In genomic region chr20:40508821-40509220, GRCh38 we compare ENCODE assay signal across 21 cellular contexts.
"Had no signal": no experiment of that assay in that cellular context is flagged by ENCODE, and none has a peak within 500 bp of the region (broad histone marks: within the 10 kb centered on the region; RNA-seq: fewer than 3 reads in every experiment).

No MANE protein-coding gene starts in this region.

- DNase-seq: activated B cell treated with CpG ODN at 0.5 μM for 24 hours; activated CD4-positive, alpha-beta T cell treated with anti-CD3 and anti-CD28 coated beads for 36 hours; activated CD8-positive, alpha-beta memory T cell treated with anti-CD3 and anti-CD28 coated beads, Interleukin-2, amount 10 ng/mL, durations not matched to agents 7 days and 5 days; activated CD8-positive, alpha-beta T cell treated with anti-CD3 and anti-CD28 coated beads, Interleukin-2, amount 10 ng/mL, durations not matched to agents 7 days and 5 days; activated naive CD8-positive, alpha-beta T cell treated with anti-CD3 and anti-CD28 coated beads, Interleukin-2, amount 50 U/mL, for 24 hours; activated T-cell treated with anti-CD3 and anti-CD28 coated beads, Interleukin-2, amount 50 U/mL, for 48 hours; foreskin melanocyte; left ventricle myocardium inferior; natural killer cell; posterior cingulate gyrus; right cardiac atrium; spleen; stimulated activated naive CD4-positive, alpha-beta T cell treated with Interleukin-2 at 50 U/mL for 16 hours; T-helper 2 cell had no signal

- H3K9me3 Mint-ChIP-seq: activated B cell treated with CpG ODN at 0.5 μM for 24 hours; activated naive CD4-positive, alpha-beta T cell treated with anti-CD3 and anti-CD28 coated beads, Interleukin-2, amount 50 U/mL, for 24 hours; activated naive CD8-positive, alpha-beta T cell treated with anti-CD3 and anti-CD28 coated beads, Interleukin-2, amount 50 U/mL, for 24 hours; activated T-helper 2 cell treated with anti-CD3 and anti-CD28 coated beads, Interferon-gamma antibody, Interleukin-2, Interleukin-4, amounts not matched to agents 10 μg/mL and 5 μg/mL and 100 μg/mL, durations not matched to agents 14 hours and 24 hours and 36 hours; natural killer cell; neural progenitor cell had no signal

- H3K36me3 Mint-ChIP-seq: activated CD8-positive, alpha-beta memory T cell treated with anti-CD3 and anti-CD28 coated beads, Interleukin-2, amount 10 ng/mL, durations not matched to agents 7 days and 5 days; activated naive CD4-positive, alpha-beta T cell treated with anti-CD3 and anti-CD28 coated beads, Interleukin-2, amount 50 U/mL, for 24 hours; natural killer cell; neural progenitor cell had no signal

- H3K4me3 ChIP-seq: cardiac muscle cell, coronary artery, left ventricle myocardium inferior, lung, neural progenitor cell, spleen, tibial nerve had no signal

- H2AFZ ChIP-seq: neural progenitor cell had no signal

- ATAC-seq: activated CD4-positive, alpha-beta T cell treated with anti-CD3 and anti-CD28 coated beads for 36 hours; activated CD8-positive, alpha-beta memory T cell treated with anti-CD3 and anti-CD28 coated beads, Interleukin-2, amount 10 ng/mL, durations not matched to agents 7 days and 5 days; activated CD8-positive, alpha-beta T cell treated with anti-CD3 and anti-CD28 coated beads, Interleukin-2, amount 10 ng/mL, durations not matched to agents 7 days and 5 days; activated naive CD8-positive, alpha-beta T cell treated with anti-CD3 and anti-CD28 coated beads, Interleukin-2, amount 50 U/mL, for 24 hours; natural killer cell; right cardiac atrium had no signal

- H3K9me3 ChIP-seq: left ventricle myocardium inferior, spleen, tibial nerve had no signal

- H3K27me3 ChIP-seq: cardiac muscle cell, neural progenitor cell, spleen, tibial nerve had no signal

- H3K4me3 Mint-ChIP-seq: activated B cell treated with CpG ODN at 0.5 μM for 24 hours; activated CD4-positive, alpha-beta T cell treated with anti-CD3 and anti-CD28 coated beads for 36 hours; activated CD8-positive, alpha-beta memory T cell treated with anti-CD3 and anti-CD28 coated beads, Interleukin-2, amount 10 ng/mL, durations not matched to agents 7 days and 5 days; activated CD8-positive, alpha-beta T cell treated with anti-CD3 and anti-CD28 coated beads, Interleukin-2, amount 10 ng/mL, durations not matched to agents 7 days and 5 days; activated naive CD4-positive, alpha-beta T cell treated with anti-CD3 and anti-CD28 coated beads, Interleukin-2, amount 50 U/mL, for 24 hours; activated naive CD8-positive, alpha-beta T cell treated with anti-CD3 and anti-CD28 coated beads, Interleukin-2, amount 50 U/mL, for 24 hours; natural killer cell; neural progenitor cell had no signal

- H3K36me3 ChIP-seq: cardiac muscle cell, left ventricle myocardium inferior, neural progenitor cell, spleen, tibial nerve had no signal

- H3K4me1 ChIP-seq: left ventricle myocardium inferior had no signal

- H3K4me1 Mint-ChIP-seq: activated B cell treated with CpG ODN at 0.5 μM for 24 hours; activated CD4-positive, alpha-beta T cell treated with anti-CD3 and anti-CD28 coated beads for 36 hours; activated CD8-positive, alpha-beta memory T cell treated with anti-CD3 and anti-CD28 coated beads, Interleukin-2, amount 10 ng/mL, durations not matched to agents 7 days and 5 days; activated naive CD4-positive, alpha-beta T cell treated with anti-CD3 and anti-CD28 coated beads, Interleukin-2, amount 50 U/mL, for 24 hours; activated naive CD8-positive, alpha-beta T cell treated with anti-CD3 and anti-CD28 coated beads, Interleukin-2, amount 50 U/mL, for 24 hours; natural killer cell had no signal

- H3K4me2 ChIP-seq: neural progenitor cell had no signal

- H3K27ac ChIP-seq: cardiac muscle cell, coronary artery, left ventricle myocardium inferior, neural progenitor cell, spleen, tibial nerve had no signal

- H3K9ac ChIP-seq: neural progenitor cell had no signal

- H3K27me3 Mint-ChIP-seq: activated B cell treated with CpG ODN at 0.5 μM for 24 hours; activated CD8-positive, alpha-beta memory T cell treated with anti-CD3 and anti-CD28 coated beads, Interleukin-2, amount 10 ng/mL, durations not matched to agents 7 days and 5 days; activated naive CD4-positive, alpha-beta T cell treated with anti-CD3 and anti-CD28 coated beads, Interleukin-2, amount 50 U/mL, for 24 hours; activated naive CD8-positive, alpha-beta T cell treated with anti-CD3 and anti-CD28 coated beads, Interleukin-2, amount 50 U/mL, for 24 hours had no signal

- H3K27ac Mint-ChIP-seq: activated B cell treated with CpG ODN at 0.5 μM for 24 hours; activated CD4-positive, alpha-beta T cell treated with anti-CD3 and anti-CD28 coated beads for 36 hours; activated CD8-positive, alpha-beta memory T cell treated with anti-CD3 and anti-CD28 coated beads, Interleukin-2, amount 10 ng/mL, durations not matched to agents 7 days and 5 days; activated CD8-positive, alpha-beta T cell treated with anti-CD3 and anti-CD28 coated beads, Interleukin-2, amount 10 ng/mL, durations not matched to agents 7 days and 5 days; activated naive CD4-positive, alpha-beta T cell treated with anti-CD3 and anti-CD28 coated beads, Interleukin-2, amount 50 U/mL, for 24 hours; activated naive CD8-positive, alpha-beta T cell treated with anti-CD3 and anti-CD28 coated beads, Interleukin-2, amount 50 U/mL, for 24 hours; activated T-helper 2 cell treated with anti-CD3 and anti-CD28 coated beads, Interferon-gamma antibody, Interleukin-2, Interleukin-4, amounts not matched to agents 10 μg/mL and 5 μg/mL and 100 μg/mL, durations not matched to agents 14 hours and 24 hours and 36 hours; natural killer cell; neural progenitor cell had no signal
